ENCODE assay signal across 19 cellular contexts in genomic region chr15:88187195-88187594, GRCh38.
DNase-seq lines count a peak whose midpoint lies in the region; ATAC-seq and TF ChIP-seq lines count a peak whose summit lies in the region.
"Had no signal": no experiment of that assay in that cellular context is flagged by ENCODE, and none has a peak within 500 bp of the region (broad histone marks: within the 10 kb centered on the region; RNA-seq: fewer than 3 reads in every experiment).

No MANE protein-coding gene starts in this region.

- H3K4me3 ChIP-seq in A673 (ENCODE audit: low read depth, low read length, poor library complexity, severe bottlenecking) = no peak overlapping the region
- H3K4me3 ChIP-seq: gastrocnemius medialis, sigmoid colon, SJSA1, upper lobe of right lung had no signal

- no TSS peak for BruUV-seq in A673 (replicated peaks; lab: Mats Ljungman, UMichigan)

- POLR2A ChIA-PET in A673 (lab: Charles Lee; ENCODE audit: low non-redundant PET) = no interaction called here

- no peak for TF ChIP-seq CTCF in A673 (conservative IDR thresholded peaks at IDR 0.05; ENCODE audit: low read depth, low read length)

- no peaks in the 10 kb centered on the region for H3K9me3 ChIP-seq in A673 (ENCODE audit: low read depth, low read length, poor library complexity, severe bottlenecking)
- H3K9me3 ChIP-seq: gastrocnemius medialis, sigmoid colon, SJSA1, upper lobe of right lung had no signal

- H3K4me1 ChIP-seq in A673 (ENCODE audit: insufficient read depth, low read length, poor library complexity, severe bottlenecking) = no peaks in the 10 kb centered on the region
- H3K4me1 ChIP-seq: gastrocnemius medialis, sigmoid colon, SJSA1, upper lobe of right lung had no signal

- ATAC-seq in left cardiac atrium = peak; percentile 19 to 29
- ATAC-seq in Right ventricle myocardium inferior = no peak
- ATAC-seq in GM19324 (IDR thresholded peaks at IDR 0.05; ENCODE audit: low FRiP score, unreplicated experiment) = no peak
- ATAC-seq: activated naive CD4-positive, alpha-beta T cell treated with anti-CD3 and anti-CD28 coated beads, Interleukin-2, amount 50 U/mL, for 72 hours; gastrocnemius medialis; stimulated activated naive CD8-positive, alpha-beta T cell treated with anti-CD3 and anti-CD28 coated beads, Interleukin-15, amount 100 ng/mL, for 72 hours; upper lobe of right lung had no signal

- H3K27me3 ChIP-seq in A673 (replicated peaks; ENCODE audit: insufficient read depth, low read depth, low read length, poor library complexity) = peaks cover 14% of the 10 kb centered on the region
- H3K27me3 ChIP-seq: sigmoid colon, SJSA1, upper lobe of right lung had no signal

- CTCF ChIA-PET in A673 (lab: Charles Lee) = no interaction called here

- H3K36me3 ChIP-seq in A673 (ENCODE audit: insufficient read depth, low read length, poor library complexity, severe bottlenecking) = no peaks in the 10 kb centered on the region
- H3K36me3 ChIP-seq: gastrocnemius medialis, sigmoid colon, SJSA1, upper lobe of right lung had no signal

- intact Hi-C loops in left cardiac atrium (cut with DNase I) = no loop called here
- intact Hi-C loops in Right ventricle myocardium inferior (cut with DNase I) = no loop called here
- intact Hi-C loops in A673 (cut with micrococcal nuclease; ENCODE audit: unreplicated experiment) = no loop called here

- peak; percentile 41 for DNase-seq in left cardiac atrium
- DNase-seq in Right ventricle myocardium inferior (ENCODE audit: missing footprints) = no peak
- DNase-seq in LoVo (ENCODE audit: low spot score) = peak; percentile 32
- peak; percentile 32 for DNase-seq in cerebellum (ENCODE audit: low spot score)
- peak; percentile 51 for DNase-seq in superior temporal gyrus (ENCODE audit: extremely low spot score)
- no peak for DNase-seq in A673 (ENCODE audit: low spot score)
- no peak for DNase-seq in NCI-H2029 (lab: John Stamatoyannopoulos, UW)
- DNase-seq: activated CD4-positive, CD25-positive, alpha-beta regulatory T cell; activated T-cell treated with anti-CD3 and anti-CD28 coated beads, Interleukin-2, amount 50 U/mL, for 48 hours; gastrocnemius medialis; GDM1; NCI-H187; sigmoid colon; stimulated activated naive CD8-positive, alpha-beta T cell treated with anti-CD3 and anti-CD28 coated beads, Interleukin-15, amount 100 ng/mL, for 72 hours; upper lobe of right lung had no signal

- no peak overlapping the region for H3K27ac ChIP-seq in A673 (ENCODE audit: low read depth, low read length, poor library complexity, severe bottlenecking)
- H3K27ac ChIP-seq: epithelial cell of prostate, gastrocnemius medialis, sigmoid colon, SJSA1, upper lobe of right lung had no signal

Comparison
In these comparisons a context has a peak if more than half of its experiments do, and no peak if none do; other contexts are left out.
1. ATAC-seq: peak in left cardiac atrium (2 of 2); none in Right ventricle myocardium inferior (single experiment) and GM19324 (single experiment).
2. DNase-seq: peak in left cardiac atrium (single experiment), LoVo (single experiment), cerebellum (single experiment) and superior temporal gyrus (single experiment); none in Right ventricle myocardium inferior (single experiment), A673 (single experiment) and NCI-H2029 (single experiment).